In the genomic region with DNA sequence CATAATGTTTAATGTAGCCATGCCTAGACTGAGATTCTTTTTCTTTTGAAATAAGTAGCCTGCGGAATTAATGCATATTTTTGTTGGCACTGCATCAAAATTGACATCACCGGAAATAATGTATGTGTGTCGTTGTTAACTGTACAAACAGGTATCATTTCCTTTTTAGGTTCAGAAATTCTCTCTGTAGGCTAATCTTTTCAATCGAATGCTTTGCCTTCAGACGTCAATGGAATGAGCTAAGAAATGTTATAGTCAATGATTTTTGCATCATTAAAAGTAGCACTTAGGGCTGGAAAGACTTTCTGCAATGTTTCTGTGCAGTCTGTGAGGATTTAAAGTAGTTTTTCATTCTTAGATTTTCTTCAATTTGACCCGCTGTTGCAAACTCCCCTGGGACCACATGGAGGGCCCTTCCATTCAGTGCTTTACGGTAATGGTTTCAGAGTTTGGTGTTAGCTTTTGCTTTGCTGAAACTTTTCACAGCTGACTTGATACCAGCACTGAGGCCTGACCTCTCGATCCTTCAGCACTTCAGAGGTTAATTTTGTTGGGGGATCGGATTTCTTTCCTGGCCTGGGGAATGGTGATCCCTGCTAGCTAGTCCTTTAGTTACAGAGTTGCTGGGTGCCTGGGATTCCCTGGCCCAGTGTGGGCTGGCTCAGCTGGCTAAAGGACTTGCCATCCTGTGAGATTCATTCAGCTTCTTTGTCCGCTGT, we compare ENCODE assay signal across 1 cellular context.
TF ChIP-seq lines count a peak whose summit lies in the region.

No MANE protein-coding gene starts in this region.

TF ChIP-seq in HepG2, 621 proteins besides CTCF, POLR2A, EP300 and RAD21 (continued from another document and continues in another):
- TF ChIP-seq, protein P1, sequence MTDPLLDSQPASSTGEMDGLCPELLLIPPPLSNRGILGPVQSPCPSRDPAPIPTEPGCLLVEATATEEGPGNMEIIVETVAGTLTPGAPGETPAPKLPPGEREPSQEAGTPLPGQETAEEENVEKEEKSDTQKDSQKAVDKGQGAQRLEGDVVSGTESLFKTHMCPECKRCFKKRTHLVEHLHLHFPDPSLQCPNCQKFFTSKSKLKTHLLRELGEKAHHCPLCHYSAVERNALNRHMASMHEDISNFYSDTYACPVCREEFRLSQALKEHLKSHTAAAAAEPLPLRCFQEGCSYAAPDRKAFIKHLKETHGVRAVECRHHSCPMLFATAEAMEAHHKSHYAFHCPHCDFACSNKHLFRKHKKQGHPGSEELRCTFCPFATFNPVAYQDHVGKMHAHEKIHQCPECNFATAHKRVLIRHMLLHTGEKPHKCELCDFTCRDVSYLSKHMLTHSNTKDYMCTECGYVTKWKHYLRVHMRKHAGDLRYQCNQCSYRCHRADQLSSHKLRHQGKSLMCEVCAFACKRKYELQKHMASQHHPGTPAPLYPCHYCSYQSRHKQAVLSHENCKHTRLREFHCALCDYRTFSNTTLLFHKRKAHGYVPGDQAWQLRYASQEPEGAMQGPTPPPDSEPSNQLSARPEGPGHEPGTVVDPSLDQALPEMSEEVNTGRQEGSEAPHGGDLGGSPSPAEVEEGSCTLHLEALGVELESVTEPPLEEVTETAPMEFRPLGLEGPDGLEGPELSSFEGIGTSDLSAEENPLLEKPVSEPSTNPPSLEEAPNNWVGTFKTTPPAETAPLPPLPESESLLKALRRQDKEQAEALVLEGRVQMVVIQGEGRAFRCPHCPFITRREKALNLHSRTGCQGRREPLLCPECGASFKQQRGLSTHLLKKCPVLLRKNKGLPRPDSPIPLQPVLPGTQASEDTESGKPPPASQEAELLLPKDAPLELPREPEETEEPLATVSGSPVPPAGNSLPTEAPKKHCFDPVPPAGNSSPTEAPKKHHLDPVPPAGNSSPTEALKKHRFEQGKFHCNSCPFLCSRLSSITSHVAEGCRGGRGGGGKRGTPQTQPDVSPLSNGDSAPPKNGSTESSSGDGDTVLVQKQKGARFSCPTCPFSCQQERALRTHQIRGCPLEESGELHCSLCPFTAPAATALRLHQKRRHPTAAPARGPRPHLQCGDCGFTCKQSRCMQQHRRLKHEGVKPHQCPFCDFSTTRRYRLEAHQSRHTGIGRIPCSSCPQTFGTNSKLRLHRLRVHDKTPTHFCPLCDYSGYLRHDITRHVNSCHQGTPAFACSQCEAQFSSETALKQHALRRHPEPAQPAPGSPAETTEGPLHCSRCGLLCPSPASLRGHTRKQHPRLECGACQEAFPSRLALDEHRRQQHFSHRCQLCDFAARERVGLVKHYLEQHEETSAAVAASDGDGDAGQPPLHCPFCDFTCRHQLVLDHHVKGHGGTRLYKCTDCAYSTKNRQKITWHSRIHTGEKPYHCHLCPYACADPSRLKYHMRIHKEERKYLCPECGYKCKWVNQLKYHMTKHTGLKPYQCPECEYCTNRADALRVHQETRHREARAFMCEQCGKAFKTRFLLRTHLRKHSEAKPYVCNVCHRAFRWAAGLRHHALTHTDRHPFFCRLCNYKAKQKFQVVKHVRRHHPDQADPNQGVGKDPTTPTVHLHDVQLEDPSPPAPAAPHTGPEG (CRISPR knock-in tag; IDR thresholded peaks at IDR 0.05) = no peak
- TF ChIP-seq ZNF331 (CRISPR knock-in tag; IDR thresholded peaks at IDR 0.05) = peak; percentile 41; the same call in 1 of the 2 replicates
- no peak for TF ChIP-seq ZNF432 (CRISPR knock-in tag; IDR thresholded peaks at IDR 0.05; ENCODE audit: borderline replicate concordance)
- TF ChIP-seq ZNF775 (CRISPR knock-in tag; IDR thresholded peaks at IDR 0.05; ENCODE audit: borderline replicate concordance) = no peak
- TF ChIP-seq CREB1 (IDR thresholded peaks at IDR 0.05) = no peak
- peak; percentile 39 for TF ChIP-seq CREB1 (CRISPR knock-in tag; IDR thresholded peaks at IDR 0.05)
- no peak for TF ChIP-seq CBX2 (IDR thresholded peaks at IDR 0.05; ENCODE audit: low read depth, low read length)
- no peak for TF ChIP-seq CBX2 (CRISPR knock-in tag; IDR thresholded peaks at IDR 0.05; ENCODE audit: low read depth)
- TF ChIP-seq ATM (IDR thresholded peaks at IDR 0.05; ENCODE audit: borderline replicate concordance) = no peak
- TF ChIP-seq, protein P2, sequence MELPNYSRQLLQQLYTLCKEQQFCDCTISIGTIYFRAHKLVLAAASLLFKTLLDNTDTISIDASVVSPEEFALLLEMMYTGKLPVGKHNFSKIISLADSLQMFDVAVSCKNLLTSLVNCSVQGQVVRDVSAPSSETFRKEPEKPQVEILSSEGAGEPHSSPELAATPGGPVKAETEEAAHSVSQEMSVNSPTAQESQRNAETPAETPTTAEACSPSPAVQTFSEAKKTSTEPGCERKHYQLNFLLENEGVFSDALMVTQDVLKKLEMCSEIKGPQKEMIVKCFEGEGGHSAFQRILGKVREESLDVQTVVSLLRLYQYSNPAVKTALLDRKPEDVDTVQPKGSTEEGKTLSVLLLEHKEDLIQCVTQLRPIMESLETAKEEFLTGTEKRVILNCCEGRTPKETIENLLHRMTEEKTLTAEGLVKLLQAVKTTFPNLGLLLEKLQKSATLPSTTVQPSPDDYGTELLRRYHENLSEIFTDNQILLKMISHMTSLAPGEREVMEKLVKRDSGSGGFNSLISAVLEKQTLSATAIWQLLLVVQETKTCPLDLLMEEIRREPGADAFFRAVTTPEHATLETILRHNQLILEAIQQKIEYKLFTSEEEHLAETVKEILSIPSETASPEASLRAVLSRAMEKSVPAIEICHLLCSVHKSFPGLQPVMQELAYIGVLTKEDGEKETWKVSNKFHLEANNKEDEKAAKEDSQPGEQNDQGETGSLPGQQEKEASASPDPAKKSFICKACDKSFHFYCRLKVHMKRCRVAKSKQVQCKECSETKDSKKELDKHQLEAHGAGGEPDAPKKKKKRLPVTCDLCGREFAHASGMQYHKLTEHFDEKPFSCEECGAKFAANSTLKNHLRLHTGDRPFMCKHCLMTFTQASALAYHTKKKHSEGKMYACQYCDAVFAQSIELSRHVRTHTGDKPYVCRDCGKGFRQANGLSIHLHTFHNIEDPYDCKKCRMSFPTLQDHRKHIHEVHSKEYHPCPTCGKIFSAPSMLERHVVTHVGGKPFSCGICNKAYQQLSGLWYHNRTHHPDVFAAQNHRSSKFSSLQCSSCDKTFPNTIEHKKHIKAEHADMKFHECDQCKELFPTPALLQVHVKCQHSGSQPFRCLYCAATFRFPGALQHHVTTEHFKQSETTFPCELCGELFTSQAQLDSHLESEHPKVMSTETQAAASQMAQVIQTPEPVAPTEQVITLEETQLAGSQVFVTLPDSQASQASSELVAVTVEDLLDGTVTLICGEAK (IDR thresholded peaks at IDR 0.05) = no peak
- TF ChIP-seq, protein P2 (CRISPR knock-in tag; IDR thresholded peaks at IDR 0.05) = no peak
- no peak for TF ChIP-seq ZNF615 (CRISPR knock-in tag; IDR thresholded peaks at IDR 0.05; ENCODE audit: borderline replicate concordance)
- TF ChIP-seq HIVEP1 (CRISPR knock-in tag; IDR thresholded peaks at IDR 0.05) = peak; percentile 61
- no peak; the same call in none of the 2 replicates for TF ChIP-seq KMT2A (CRISPR knock-in tag; IDR thresholded peaks at IDR 0.05)
- 0 out of 2 replicates have a peak, but pooled peaks have one; percentile 21 for TF ChIP-seq ZNF792 (CRISPR knock-in tag; IDR thresholded peaks at IDR 0.05)
- no peak for TF ChIP-seq SKI (IDR thresholded peaks at IDR 0.05; ENCODE audit: partially characterized antibody)
- TF ChIP-seq ZNF225 (CRISPR knock-in tag; IDR thresholded peaks at IDR 0.05) = no peak
- TF ChIP-seq, protein P3, sequence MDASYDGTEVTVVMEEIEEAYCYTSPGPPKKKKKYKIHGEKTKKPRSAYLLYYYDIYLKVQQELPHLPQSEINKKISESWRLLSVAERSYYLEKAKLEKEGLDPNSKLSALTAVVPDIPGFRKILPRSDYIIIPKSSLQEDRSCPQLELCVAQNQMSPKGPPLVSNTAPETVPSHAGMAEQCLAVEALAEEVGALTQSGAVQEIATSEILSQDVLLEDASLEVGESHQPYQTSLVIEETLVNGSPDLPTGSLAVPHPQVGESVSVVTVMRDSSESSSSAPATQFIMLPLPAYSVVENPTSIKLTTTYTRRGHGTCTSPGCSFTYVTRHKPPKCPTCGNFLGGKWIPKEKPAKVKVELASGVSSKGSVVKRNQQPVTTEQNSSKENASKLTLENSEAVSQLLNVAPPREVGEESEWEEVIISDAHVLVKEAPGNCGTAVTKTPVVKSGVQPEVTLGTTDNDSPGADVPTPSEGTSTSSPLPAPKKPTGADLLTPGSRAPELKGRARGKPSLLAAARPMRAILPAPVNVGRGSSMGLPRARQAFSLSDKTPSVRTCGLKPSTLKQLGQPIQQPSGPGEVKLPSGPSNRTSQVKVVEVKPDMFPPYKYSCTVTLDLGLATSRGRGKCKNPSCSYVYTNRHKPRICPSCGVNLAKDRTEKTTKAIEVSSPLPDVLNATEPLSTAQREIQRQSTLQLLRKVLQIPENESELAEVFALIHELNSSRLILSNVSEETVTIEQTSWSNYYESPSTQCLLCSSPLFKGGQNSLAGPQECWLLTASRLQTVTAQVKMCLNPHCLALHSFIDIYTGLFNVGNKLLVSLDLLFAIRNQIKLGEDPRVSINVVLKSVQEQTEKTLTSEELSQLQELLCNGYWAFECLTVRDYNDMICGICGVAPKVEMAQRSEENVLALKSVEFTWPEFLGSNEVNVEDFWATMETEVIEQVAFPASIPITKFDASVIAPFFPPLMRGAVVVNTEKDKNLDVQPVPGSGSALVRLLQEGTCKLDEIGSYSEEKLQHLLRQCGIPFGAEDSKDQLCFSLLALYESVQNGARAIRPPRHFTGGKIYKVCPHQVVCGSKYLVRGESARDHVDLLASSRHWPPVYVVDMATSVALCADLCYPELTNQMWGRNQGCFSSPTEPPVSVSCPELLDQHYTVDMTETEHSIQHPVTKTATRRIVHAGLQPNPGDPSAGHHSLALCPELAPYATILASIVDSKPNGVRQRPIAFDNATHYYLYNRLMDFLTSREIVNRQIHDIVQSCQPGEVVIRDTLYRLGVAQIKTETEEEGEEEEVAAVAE (CRISPR knock-in tag; IDR thresholded peaks at IDR 0.05; ENCODE audit: borderline replicate concordance) = no peak
- no peak for TF ChIP-seq ZNF34 (CRISPR knock-in tag; IDR thresholded peaks at IDR 0.05; ENCODE audit: borderline replicate concordance)
- 0 out of 2 replicates have a peak, but pooled peaks have one; percentile 31 for TF ChIP-seq ZNF619 (CRISPR knock-in tag; IDR thresholded peaks at IDR 0.05)
- TF ChIP-seq RCOR2 (CRISPR knock-in tag; IDR thresholded peaks at IDR 0.05) = no peak
- no peak for TF ChIP-seq NFRKB (IDR thresholded peaks at IDR 0.05)
- TF ChIP-seq GPN1 (CRISPR knock-in tag; IDR thresholded peaks at IDR 0.05; ENCODE audit: borderline replicate concordance) = no peak
- TF ChIP-seq TP53 (CRISPR knock-in tag; conservative IDR thresholded peaks at IDR 0.05) = no peak
- peak; percentile 52; the same call in 1 of the 2 replicates for TF ChIP-seq ATF1 (CRISPR knock-in tag; IDR thresholded peaks at IDR 0.05)
- TF ChIP-seq, protein P4, sequence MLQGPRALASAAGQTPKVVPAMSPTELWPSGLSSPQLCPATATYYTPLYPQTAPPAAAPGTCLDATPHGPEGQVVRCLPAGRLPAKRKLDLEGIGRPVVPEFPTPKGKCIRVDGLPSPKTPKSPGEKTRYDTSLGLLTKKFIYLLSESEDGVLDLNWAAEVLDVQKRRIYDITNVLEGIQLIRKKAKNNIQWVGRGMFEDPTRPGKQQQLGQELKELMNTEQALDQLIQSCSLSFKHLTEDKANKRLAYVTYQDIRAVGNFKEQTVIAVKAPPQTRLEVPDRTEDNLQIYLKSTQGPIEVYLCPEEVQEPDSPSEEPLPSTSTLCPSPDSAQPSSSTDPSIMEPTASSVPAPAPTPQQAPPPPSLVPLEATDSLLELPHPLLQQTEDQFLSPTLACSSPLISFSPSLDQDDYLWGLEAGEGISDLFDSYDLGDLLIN (CRISPR knock-in tag; IDR thresholded peaks at IDR 0.05; ENCODE audit: borderline replicate concordance) = no peak
- TF ChIP-seq HNRNPLL (IDR thresholded peaks at IDR 0.05; ENCODE audit: low read depth, low read length, poor library complexity, severe bottlenecking) = no peak
- TF ChIP-seq REL (CRISPR knock-in tag; conservative IDR thresholded peaks at IDR 0.05) = no peak
- TF ChIP-seq, protein P5, sequence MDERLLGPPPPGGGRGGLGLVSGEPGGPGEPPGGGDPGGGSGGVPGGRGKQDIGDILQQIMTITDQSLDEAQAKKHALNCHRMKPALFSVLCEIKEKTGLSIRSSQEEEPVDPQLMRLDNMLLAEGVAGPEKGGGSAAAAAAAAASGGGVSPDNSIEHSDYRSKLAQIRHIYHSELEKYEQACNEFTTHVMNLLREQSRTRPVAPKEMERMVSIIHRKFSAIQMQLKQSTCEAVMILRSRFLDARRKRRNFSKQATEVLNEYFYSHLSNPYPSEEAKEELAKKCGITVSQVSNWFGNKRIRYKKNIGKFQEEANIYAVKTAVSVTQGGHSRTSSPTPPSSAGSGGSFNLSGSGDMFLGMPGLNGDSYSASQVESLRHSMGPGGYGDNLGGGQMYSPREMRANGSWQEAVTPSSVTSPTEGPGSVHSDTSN (CRISPR knock-in tag; IDR thresholded peaks at IDR 0.05) = no peak
- 0 out of 2 replicates have a peak, but pooled peaks have one; percentile 45 for TF ChIP-seq ZNF124 (CRISPR knock-in tag; IDR thresholded peaks at IDR 0.05)
- TF ChIP-seq ZNF598 (CRISPR knock-in tag; IDR thresholded peaks at IDR 0.05; ENCODE audit: borderline replicate concordance) = no peak
